ENCODE assay signal across 15 cellular contexts in genomic region chr6:25413506-25413905, GRCh38.
DNase-seq lines count a peak whose midpoint lies in the region; TF ChIP-seq lines count a peak whose summit lies in the region.
"Had no signal": no experiment of that assay in that cellular context is flagged by ENCODE, and none has a peak within 500 bp of the region (broad histone marks: within the 10 kb centered on the region; RNA-seq: fewer than 3 reads in every experiment).

No MANE protein-coding gene starts in this region.

- H3K27me3 Mint-ChIP-seq in progenitor cell of endocrine pancreas: no peaks in the 10 kb centered on the region
- H3K27me3 Mint-ChIP-seq: activated CD4-positive, alpha-beta memory T cell treated with anti-CD3 and anti-CD28 coated beads for 36 hours; activated naive CD4-positive, alpha-beta T cell treated with anti-CD3 and anti-CD28 coated beads, Interleukin-2, amount 10 ng/mL, durations not matched to agents 7 days and 5 days had no signal

- intact Hi-C loops in dorsolateral prefrontal cortex (cut with DNase I): no loop called here

- no peaks in the 10 kb centered on the region for H3K27me3 ChIP-seq in dorsolateral prefrontal cortex
- H3K27me3 ChIP-seq: heart right ventricle, suprapubic skin had no signal

- no peak overlapping the region for H3K4me3 Mint-ChIP-seq in progenitor cell of endocrine pancreas (ENCODE audit: low read depth)
- H3K4me3 Mint-ChIP-seq: activated CD4-positive, alpha-beta memory T cell treated with anti-CD3 and anti-CD28 coated beads for 36 hours; activated naive CD4-positive, alpha-beta T cell treated with anti-CD3 and anti-CD28 coated beads, Interleukin-2, amount 10 ng/mL, durations not matched to agents 7 days and 5 days; neural crest cell had no signal

- peak overlapping the region; percentile 69 for H3K27ac Mint-ChIP-seq in progenitor cell of endocrine pancreas
- H3K27ac Mint-ChIP-seq: activated CD4-positive, alpha-beta memory T cell treated with anti-CD3 and anti-CD28 coated beads for 36 hours; activated naive CD4-positive, alpha-beta T cell treated with anti-CD3 and anti-CD28 coated beads, Interleukin-2, amount 10 ng/mL, durations not matched to agents 7 days and 5 days had no signal

- H3K4me1 Mint-ChIP-seq in progenitor cell of endocrine pancreas (ENCODE audit: low read depth): peaks cover 63% of the 10 kb centered on the region
- H3K4me1 Mint-ChIP-seq: neural crest cell had no signal

- no peaks in the 10 kb centered on the region for H3K36me3 Mint-ChIP-seq in progenitor cell of endocrine pancreas (ENCODE audit: insufficient read depth)
- H3K36me3 Mint-ChIP-seq: activated CD4-positive, alpha-beta memory T cell treated with anti-CD3 and anti-CD28 coated beads for 36 hours; activated naive CD4-positive, alpha-beta T cell treated with anti-CD3 and anti-CD28 coated beads, Interleukin-2, amount 10 ng/mL, durations not matched to agents 7 days and 5 days had no signal

- no peak for TF ChIP-seq CTCF in progenitor cell of endocrine pancreas (IDR thresholded peaks at IDR 0.05; ENCODE audit: unreplicated experiment)
- TF ChIP-seq CTCF in dorsolateral prefrontal cortex (IDR thresholded peaks at IDR 0.05 in 54 of 56, conservative IDR thresholded peaks at IDR 0.05 in 2 of 56; ENCODE audit: low read depth in 1 of 56, partially characterized antibody in 56 of 56): no peak

- no peaks in the 10 kb centered on the region for H3K9me3 Mint-ChIP-seq in progenitor cell of endocrine pancreas (ENCODE audit: low read depth)
- H3K9me3 Mint-ChIP-seq: activated CD4-positive, alpha-beta memory T cell treated with anti-CD3 and anti-CD28 coated beads for 36 hours; activated naive CD4-positive, alpha-beta T cell treated with anti-CD3 and anti-CD28 coated beads, Interleukin-2, amount 10 ng/mL, durations not matched to agents 7 days and 5 days; neural crest cell had no signal

- no peak overlapping the region for H3K27ac ChIP-seq in dorsolateral prefrontal cortex
- H3K27ac ChIP-seq: heart right ventricle had no signal

- DNase-seq in GDM1 (lab: John Stamatoyannopoulos, UW) (peak; percentile 44), Kasumi-1 (lab: John Stamatoyannopoulos, UW) (peak; percentile 27 to 30), amniotic epithelial cell (ENCODE audit: low read depth) (peak; percentile 8), progenitor cell of endocrine pancreas (ENCODE audit: low spot score, unreplicated experiment) (no peak), NCI-H510A treated with DMSO at 0.1 percent for 48 hours (lab: John Stamatoyannopoulos, UW) (no peak), dorsolateral prefrontal cortex (no peak), DMS79 treated with DMSO at 0.1 percent for 48 hours (lab: John Stamatoyannopoulos, UW) (no peak)
- DNase-seq: activated CD4-positive, alpha-beta memory T cell treated with anti-CD3 and anti-CD28 coated beads for 36 hours; activated naive CD4-positive, alpha-beta T cell treated with anti-CD3 and anti-CD28 coated beads, Interleukin-2, amount 10 ng/mL, durations not matched to agents 7 days and 5 days; NCI-H1048; OCI-M1 had no signal

- H3K4me3 ChIP-seq in dorsolateral prefrontal cortex: no peak overlapping the region
- H3K4me3 ChIP-seq: heart right ventricle, skin epidermis, suprapubic skin had no signal

Comparison
In these comparisons a context has a peak if more than half of its experiments do, and no peak if none do; other contexts are left out.
1. DNase-seq: peak in GDM1 (single experiment), Kasumi-1 (2 of 2) and amniotic epithelial cell (single experiment); none in progenitor cell of endocrine pancreas (single experiment), NCI-H510A treated with DMSO at 0.1 percent for 48 hours (single experiment), dorsolateral prefrontal cortex (0 of 10) and DMS79 treated with DMSO at 0.1 percent for 48 hours (single experiment).